Comparison of ENCODE assay signal across 21 cellular contexts in the genomic region with DNA sequence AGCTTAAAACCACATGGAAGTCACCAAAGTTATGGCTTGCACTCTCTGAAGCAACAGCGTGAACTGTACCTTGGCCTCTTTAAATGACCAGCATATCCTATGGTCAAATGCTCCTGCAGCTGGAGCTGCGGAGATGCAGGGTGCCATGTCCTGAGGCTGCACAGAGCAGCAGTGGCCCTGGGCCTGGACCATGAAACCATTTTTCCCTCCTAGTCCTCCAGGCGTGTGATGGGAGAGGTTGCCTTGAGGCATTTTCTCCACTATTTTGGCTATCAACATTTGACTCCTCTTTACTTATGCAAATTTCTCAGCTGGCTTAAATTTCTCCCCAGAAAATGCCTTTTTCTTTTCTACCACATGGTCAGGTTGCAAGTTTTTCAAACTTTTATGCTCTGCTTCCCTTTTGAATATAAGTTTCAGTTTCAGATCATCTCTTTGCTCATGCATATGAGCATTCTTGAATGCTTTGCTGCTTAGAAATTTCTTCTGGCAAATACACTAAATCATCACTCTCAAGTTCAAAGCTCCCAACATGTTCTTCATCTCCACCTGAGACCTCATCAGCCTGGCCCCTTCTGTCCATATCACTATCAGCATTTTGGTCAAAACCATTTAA.
DNase-seq lines count a peak whose midpoint lies in the region; ATAC-seq and TF ChIP-seq lines count a peak whose summit lies in the region.
"Had no signal": no experiment of that assay in that cellular context is flagged by ENCODE, and none has a peak within 500 bp of the region (broad histone marks: within the 10 kb centered on the region; RNA-seq: fewer than 3 reads in every experiment).

No MANE protein-coding gene starts in this region.

- H3K4me1 ChIP-seq in HEK293 (ENCODE audit: control insufficient read depth, insufficient read depth, low read length): no peaks in the 10 kb centered on the region
- H3K4me1 ChIP-seq: HAP-1, SJSA1 had no signal

- H3K27ac ChIP-seq in HEK293 (ENCODE audit: extremely low read depth, low read depth, low read length): no peak overlapping the region
- H3K27ac ChIP-seq: GM23248, SJSA1 had no signal

- peak; percentile 62 for ATAC-seq in GM19351 (IDR thresholded peaks at IDR 0.05; ENCODE audit: unreplicated experiment)
- ATAC-seq in stimulated activated naive B cell treated with anti-CD40 and anti-IgM and Interleukin-4, amounts not matched to agents 10 μg/mL and 1 μg/mL and 100 μg/mL, for 72 hours (replicated peaks): peak; percentile 23 to 44
- no peak for ATAC-seq in left cardiac atrium
- ATAC-seq in activated CD8-positive, alpha-beta T cell treated with anti-CD3 and anti-CD28 coated beads, Interleukin-2, amount 10 ng/mL, durations not matched to agents 7 days and 5 days: no peak
- ATAC-seq: CD8-positive, alpha-beta T cell; Panc1 had no signal

- no peak for TF ChIP-seq CTCF in HEK293 (tag by site-specific recombination; IDR thresholded peaks at IDR 0.05)

- no peaks in the 10 kb centered on the region for H3K27me3 Mint-ChIP-seq in stimulated activated naive B cell treated with anti-CD40 and anti-IgM and Interleukin-4, amounts not matched to agents 10 μg/mL and 1 μg/mL and 100 μg/mL, for 72 hours
- H3K27me3 Mint-ChIP-seq in activated naive CD8-positive, alpha-beta T cell treated with anti-CD3 and anti-CD28 coated beads for 36 hours: peaks cover 4% of the 10 kb centered on the region
- H3K27me3 Mint-ChIP-seq in activated CD8-positive, alpha-beta T cell treated with anti-CD3 and anti-CD28 coated beads, Interleukin-2, amount 10 ng/mL, durations not matched to agents 7 days and 5 days (ENCODE audit: low read depth): no peaks in the 10 kb centered on the region

- H3K36me3 Mint-ChIP-seq in stimulated activated naive B cell treated with anti-CD40 and anti-IgM and Interleukin-4, amounts not matched to agents 10 μg/mL and 1 μg/mL and 100 μg/mL, for 72 hours: no peaks in the 10 kb centered on the region
- no peaks in the 10 kb centered on the region for H3K36me3 Mint-ChIP-seq in activated naive CD8-positive, alpha-beta T cell treated with anti-CD3 and anti-CD28 coated beads for 36 hours
- no peaks in the 10 kb centered on the region for H3K36me3 Mint-ChIP-seq in activated CD8-positive, alpha-beta T cell treated with anti-CD3 and anti-CD28 coated beads, Interleukin-2, amount 10 ng/mL, durations not matched to agents 7 days and 5 days (ENCODE audit: low read depth)
- H3K36me3 Mint-ChIP-seq: CD8-positive, alpha-beta T cell had no signal

- H3K36me3 ChIP-seq in HEK293 (ENCODE audit: control insufficient read depth in 2 of 2, insufficient read depth in 1 of 2, low read length in 2 of 2): no peaks in the 10 kb centered on the region
- H3K36me3 ChIP-seq: HAP-1, SJSA1 had no signal

- H3K9me3 Mint-ChIP-seq in stimulated activated naive B cell treated with anti-CD40 and anti-IgM and Interleukin-4, amounts not matched to agents 10 μg/mL and 1 μg/mL and 100 μg/mL, for 72 hours: no peaks in the 10 kb centered on the region
- H3K9me3 Mint-ChIP-seq in activated naive CD8-positive, alpha-beta T cell treated with anti-CD3 and anti-CD28 coated beads for 36 hours: peaks cover 5% of the 10 kb centered on the region
- H3K9me3 Mint-ChIP-seq in activated CD8-positive, alpha-beta T cell treated with anti-CD3 and anti-CD28 coated beads, Interleukin-2, amount 10 ng/mL, durations not matched to agents 7 days and 5 days (ENCODE audit: insufficient read depth): no peaks in the 10 kb centered on the region

- no peak overlapping the region for H3K4me3 Mint-ChIP-seq in stimulated activated naive B cell treated with anti-CD40 and anti-IgM and Interleukin-4, amounts not matched to agents 10 μg/mL and 1 μg/mL and 100 μg/mL, for 72 hours
- no peak overlapping the region for H3K4me3 Mint-ChIP-seq in activated naive CD8-positive, alpha-beta T cell treated with anti-CD3 and anti-CD28 coated beads for 36 hours
- H3K4me3 Mint-ChIP-seq in activated CD8-positive, alpha-beta T cell treated with anti-CD3 and anti-CD28 coated beads, Interleukin-2, amount 10 ng/mL, durations not matched to agents 7 days and 5 days: no peak overlapping the region
- H3K4me3 Mint-ChIP-seq: CD8-positive, alpha-beta T cell had no signal

- no peak overlapping the region for H3K27ac Mint-ChIP-seq in stimulated activated naive B cell treated with anti-CD40 and anti-IgM and Interleukin-4, amounts not matched to agents 10 μg/mL and 1 μg/mL and 100 μg/mL, for 72 hours
- no peak overlapping the region for H3K27ac Mint-ChIP-seq in activated naive CD8-positive, alpha-beta T cell treated with anti-CD3 and anti-CD28 coated beads for 36 hours
- H3K27ac Mint-ChIP-seq in activated CD8-positive, alpha-beta T cell treated with anti-CD3 and anti-CD28 coated beads, Interleukin-2, amount 10 ng/mL, durations not matched to agents 7 days and 5 days: no peak overlapping the region
- H3K27ac Mint-ChIP-seq: CD8-positive, alpha-beta T cell had no signal

- CTCF ChIA-PET in HEK293 (lab: Yijun Ruan, JAX): interaction anchor here (0.6 kb wide), 1 partner anchor 635 kb away, joined by 3 read pairs; no protein-coding TSS in a partner anchor
- CTCF ChIA-PET in activated CD8-positive, alpha-beta T cell treated with anti-CD3 and anti-CD28 coated beads, Interleukin-2, amount 10 ng/mL, durations not matched to agents 7 days and 5 days (lab: Charles Lee): no interaction called here

- intact Hi-C loops in left cardiac atrium (cut with DNase I): no loop called here

- no peaks in the 10 kb centered on the region for H3K9me3 ChIP-seq in HEK293 (ENCODE audit: control insufficient read depth, insufficient read depth, low read depth, low read length)
- H3K9me3 ChIP-seq: HAP-1, SJSA1 had no signal

- POLR2A ChIA-PET in HEK293 (lab: Yijun Ruan, JAX): no interaction called here
- POLR2A ChIA-PET in activated CD8-positive, alpha-beta T cell treated with anti-CD3 and anti-CD28 coated beads, Interleukin-2, amount 10 ng/mL, durations not matched to agents 7 days and 5 days (lab: Charles Lee): no interaction called here

- H3K4me3 ChIP-seq in HEK293 (ENCODE audit: low read depth, low read length): no peak overlapping the region
- H3K4me3 ChIP-seq: GM23248, HAP-1, SJSA1 had no signal

- H3K4me1 Mint-ChIP-seq in stimulated activated naive B cell treated with anti-CD40 and anti-IgM and Interleukin-4, amounts not matched to agents 10 μg/mL and 1 μg/mL and 100 μg/mL, for 72 hours: peaks cover 7 to 13% of the 10 kb centered on the region in 2 donors
- H3K4me1 Mint-ChIP-seq in activated naive CD8-positive, alpha-beta T cell treated with anti-CD3 and anti-CD28 coated beads for 36 hours: peaks cover 2% of the 10 kb centered on the region
- no peaks in the 10 kb centered on the region for H3K4me1 Mint-ChIP-seq in activated CD8-positive, alpha-beta T cell treated with anti-CD3 and anti-CD28 coated beads, Interleukin-2, amount 10 ng/mL, durations not matched to agents 7 days and 5 days (ENCODE audit: low read depth)

- peak; percentile 29 for DNase-seq in MV-4-11 (lab: John Stamatoyannopoulos, UW)
- no peak for DNase-seq in stimulated activated naive B cell treated with anti-CD40 and anti-IgM and Interleukin-4, amounts not matched to agents 10 μg/mL and 1 μg/mL and 100 μg/mL, for 72 hours
- no peak for DNase-seq in left cardiac atrium
- no peak for DNase-seq in activated naive CD8-positive, alpha-beta T cell treated with anti-CD3 and anti-CD28 coated beads for 36 hours
- no peak for DNase-seq in activated CD8-positive, alpha-beta T cell treated with anti-CD3 and anti-CD28 coated beads, Interleukin-2, amount 10 ng/mL, durations not matched to agents 7 days and 5 days
- no peak for DNase-seq in NCI-H2107 (lab: John Stamatoyannopoulos, UW)
- DNase-seq: C1 segment of cervical spinal cord; CD8-positive, alpha-beta T cell; DMS153; GM23248; Karpas-422; NCI-H1417 treated with DMSO at 0.1 percent for 48 hours; NCI-H187; NCI-H748 treated with DMSO at 0.1 percent for 48 hours; NK-92 treated with Interleukin-12 subunit alpha and Interleukin-12 subunit beta, amount 100 ng/mL, for 24 hours; T-helper 1 cell had no signal

TF ChIP-seq in HEK293, 187 proteins besides CTCF, POLR2A, EP300 and RAD21:
- TF ChIP-seq ZNF184 (tag by site-specific recombination; IDR thresholded peaks at IDR 0.05) (no peak), EGR2 (tag by site-specific recombination; IDR thresholded peaks at IDR 0.05; ENCODE audit: low read depth) (no peak), ZNF585B (tag by site-specific recombination; IDR thresholded peaks at IDR 0.05) (peak; percentile 75), HOXC10 (CRISPR knock-in tag; IDR thresholded peaks at IDR 0.05) (no peak), ZNF157 (tag by site-specific recombination; IDR thresholded peaks at IDR 0.05) (no peak)

Comparison
In these comparisons a context has a peak if more than half of its experiments do, and no peak if none do; other contexts are left out.
1. ATAC-seq: peak in GM19351 (single experiment) and stimulated activated naive B cell treated with anti-CD40 and anti-IgM and Interleukin-4, amounts not matched to agents 10 μg/mL and 1 μg/mL and 100 μg/mL, for 72 hours (2 of 2); none in left cardiac atrium (0 of 2) and activated CD8-positive, alpha-beta T cell treated with anti-CD3 and anti-CD28 coated beads, Interleukin-2, amount 10 ng/mL, durations not matched to agents 7 days and 5 days (single experiment).